In genomic region chr17:1714488-1714979, GRCh38 we compare ENCODE assay signal across 8 cellular contexts. TPM values are rescaled to one million over a fixed set of nuclear protein-coding genes. Genes with fewer than 3 reads are reported as not detected.
DNase-seq lines count a peak whose midpoint lies in the region; ATAC-seq and TF ChIP-seq lines count a peak whose summit lies in the region.

No MANE protein-coding gene starts in this region.

- intact Hi-C loops in left cardiac atrium (cut with DNase I): loop anchor here in 1 of 2 donors (5.0 kb wide), 1 partner anchor 42 kb away; no protein-coding TSS in a partner anchor

- DNase-seq in NCI-H146 (lab: John Stamatoyannopoulos, UW): peak; percentile 20
- no peak for DNase-seq in NCI-H146 treated with DMSO at 0.1 percent for 48 hours (lab: John Stamatoyannopoulos, UW; ENCODE audit: unreplicated experiment)
- peak; percentile 30 for DNase-seq in NCI-H2227 treated with DMSO at 0.1 percent for 48 hours (lab: John Stamatoyannopoulos, UW)
- peak; percentile 99 for DNase-seq in left cardiac atrium
- DNase-seq in osteoblast (ENCODE audit: insufficient read length, low spot score, missing footprints): peak; percentile 98

- no peaks in the 10 kb centered on the region for H3K9me3 ChIP-seq in osteoblast (ENCODE audit: low read depth, low read length)

- H2AFZ ChIP-seq in osteoblast (ENCODE audit: low read length): no peak overlapping the region

- H3K4me1 ChIP-seq in osteoblast (ENCODE audit: insufficient read depth, low read length): peaks cover 52% of the 10 kb centered on the region

- H3K27ac ChIP-seq in angular gyrus (ENCODE audit: low read depth, low read length): peak overlapping the region; percentile 91
- peak overlapping the region; percentile 90 for H3K27ac ChIP-seq in osteoblast (ENCODE audit: low read depth, low read length)

- peaks cover 42% of the 10 kb centered on the region for H3K79me2 ChIP-seq in osteoblast (ENCODE audit: insufficient read depth, low read length)

- H4K20me1 ChIP-seq in osteoblast (ENCODE audit: insufficient read depth, low read length): peaks cover 48% of the 10 kb centered on the region

- no peak for TF ChIP-seq CTCF in osteoblast (IDR thresholded peaks at IDR 0.05; ENCODE audit: extremely low read depth, low read depth, low read length)

- ATAC-seq in left cardiac atrium: peak; percentile 56 to 57
- ATAC-seq in HG03460 (IDR thresholded peaks at IDR 0.05; ENCODE audit: unreplicated experiment): no peak
- no peak for ATAC-seq in HG03457 (IDR thresholded peaks at IDR 0.05; ENCODE audit: unreplicated experiment)

- peaks cover 30% of the 10 kb centered on the region for H3K36me3 ChIP-seq in osteoblast (ENCODE audit: insufficient read depth, low read length)

- peak overlapping the region; percentile 98 for H3K4me2 ChIP-seq in osteoblast (ENCODE audit: insufficient read depth, low read length)

- H3K27me3 ChIP-seq in osteoblast (ENCODE audit: insufficient read depth, low read length): no peaks in the 10 kb centered on the region

- H3K4me3 ChIP-seq in osteoblast (ENCODE audit: insufficient read depth, low read length): peak overlapping the region; percentile 93

RNA-seq across cellular contexts. Expression of gene TLCD2, which starts 4.4 kb away (rescaled TPM):
- total RNA-seq in left cardiac atrium (1 to 10 TPM; 3.7 to 6.0 TPM), osteoblast (4.7 TPM in 2 replicates)

RNA-seq across cellular contexts. Expression of gene WDR81, which starts 10.0 kb away (rescaled TPM):
- total RNA-seq in left cardiac atrium (10 to 100 TPM; 15.4 to 16.1 TPM), osteoblast (47.7 and 47.8 TPM in 2 replicates)

RNA-seq across cellular contexts. Expression of gene SERPINF2, which starts 28.1 kb away (rescaled TPM):
- total RNA-seq in left cardiac atrium: 1 to 10 TPM; 4.2 to 4.9 TPM
- total RNA-seq in osteoblast: under 0.01 TPM in 1 of 2 replicates, not detected in the other

RNA-seq across cellular contexts. Expression of gene PRPF8, which starts 29.9 kb away (rescaled TPM):
- total RNA-seq in left cardiac atrium (100 to 1,000 TPM; 136 to 181 TPM), osteoblast (107 and 111 TPM in 2 replicates)

RNA-seq across cellular contexts. Expression of gene SERPINF1, which starts 47.3 kb away (rescaled TPM):
- total RNA-seq in left cardiac atrium: 100 to 1,000 TPM; 252 to 407 TPM
- total RNA-seq in osteoblast: 309 and 314 TPM in 2 replicates

Comparison
In these comparisons a context has a peak if more than half of its experiments do, and no peak if none do; other contexts are left out.
1. ATAC-seq: peak in left cardiac atrium (2 of 2); none in HG03460 (single experiment) and HG03457 (single experiment).